ENCODE assay signal across 1 cellular context in the genomic region with DNA sequence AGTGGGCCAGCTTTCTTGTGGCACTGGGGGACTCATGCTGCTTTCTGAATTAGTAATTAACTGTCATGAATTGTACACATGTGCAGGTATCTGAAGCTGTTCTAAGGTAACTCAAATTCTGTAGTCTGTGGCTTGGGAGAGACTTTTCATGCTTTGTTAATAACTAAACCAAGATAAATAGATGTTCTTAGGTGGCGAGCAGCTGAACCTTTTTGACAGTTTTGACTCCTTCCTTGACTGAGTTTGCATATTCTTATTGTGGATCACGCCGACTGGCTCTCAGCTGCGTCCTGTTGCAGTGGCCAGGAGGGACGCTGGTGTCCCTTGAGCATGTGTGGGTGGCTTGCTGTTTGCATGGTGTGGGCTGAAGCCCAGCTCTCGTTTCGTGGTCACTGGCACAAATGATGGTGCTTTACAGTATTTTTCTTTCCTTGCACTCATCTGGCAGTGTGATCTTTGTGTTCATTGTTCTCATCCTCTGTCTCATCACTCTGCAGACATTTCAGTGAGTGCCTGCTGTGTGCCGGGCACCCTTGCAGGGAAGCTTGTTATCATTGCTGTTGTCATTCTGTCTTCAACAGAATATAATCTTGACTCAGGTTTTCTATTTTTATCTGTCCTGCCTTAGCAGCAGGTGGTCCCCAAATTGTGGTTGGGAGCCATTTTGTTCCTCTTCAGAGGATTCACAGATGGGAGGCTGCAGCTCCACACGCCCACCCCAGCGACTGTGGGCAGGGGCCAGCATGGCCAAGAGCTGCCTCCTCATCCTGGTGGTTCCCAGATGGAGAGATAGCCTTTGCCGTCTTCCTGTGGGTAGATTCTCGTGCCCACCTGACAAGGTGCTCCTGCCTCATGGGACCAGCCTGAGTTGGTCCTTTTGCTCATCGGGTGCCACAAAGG.
TF ChIP-seq lines count a peak whose summit lies in the region.

No MANE protein-coding gene starts in this region.

TF ChIP-seq in GM12878, 131 proteins besides CTCF, POLR2A, EP300 and RAD21 (continued from another document):
- TF ChIP-seq, protein P1, sequence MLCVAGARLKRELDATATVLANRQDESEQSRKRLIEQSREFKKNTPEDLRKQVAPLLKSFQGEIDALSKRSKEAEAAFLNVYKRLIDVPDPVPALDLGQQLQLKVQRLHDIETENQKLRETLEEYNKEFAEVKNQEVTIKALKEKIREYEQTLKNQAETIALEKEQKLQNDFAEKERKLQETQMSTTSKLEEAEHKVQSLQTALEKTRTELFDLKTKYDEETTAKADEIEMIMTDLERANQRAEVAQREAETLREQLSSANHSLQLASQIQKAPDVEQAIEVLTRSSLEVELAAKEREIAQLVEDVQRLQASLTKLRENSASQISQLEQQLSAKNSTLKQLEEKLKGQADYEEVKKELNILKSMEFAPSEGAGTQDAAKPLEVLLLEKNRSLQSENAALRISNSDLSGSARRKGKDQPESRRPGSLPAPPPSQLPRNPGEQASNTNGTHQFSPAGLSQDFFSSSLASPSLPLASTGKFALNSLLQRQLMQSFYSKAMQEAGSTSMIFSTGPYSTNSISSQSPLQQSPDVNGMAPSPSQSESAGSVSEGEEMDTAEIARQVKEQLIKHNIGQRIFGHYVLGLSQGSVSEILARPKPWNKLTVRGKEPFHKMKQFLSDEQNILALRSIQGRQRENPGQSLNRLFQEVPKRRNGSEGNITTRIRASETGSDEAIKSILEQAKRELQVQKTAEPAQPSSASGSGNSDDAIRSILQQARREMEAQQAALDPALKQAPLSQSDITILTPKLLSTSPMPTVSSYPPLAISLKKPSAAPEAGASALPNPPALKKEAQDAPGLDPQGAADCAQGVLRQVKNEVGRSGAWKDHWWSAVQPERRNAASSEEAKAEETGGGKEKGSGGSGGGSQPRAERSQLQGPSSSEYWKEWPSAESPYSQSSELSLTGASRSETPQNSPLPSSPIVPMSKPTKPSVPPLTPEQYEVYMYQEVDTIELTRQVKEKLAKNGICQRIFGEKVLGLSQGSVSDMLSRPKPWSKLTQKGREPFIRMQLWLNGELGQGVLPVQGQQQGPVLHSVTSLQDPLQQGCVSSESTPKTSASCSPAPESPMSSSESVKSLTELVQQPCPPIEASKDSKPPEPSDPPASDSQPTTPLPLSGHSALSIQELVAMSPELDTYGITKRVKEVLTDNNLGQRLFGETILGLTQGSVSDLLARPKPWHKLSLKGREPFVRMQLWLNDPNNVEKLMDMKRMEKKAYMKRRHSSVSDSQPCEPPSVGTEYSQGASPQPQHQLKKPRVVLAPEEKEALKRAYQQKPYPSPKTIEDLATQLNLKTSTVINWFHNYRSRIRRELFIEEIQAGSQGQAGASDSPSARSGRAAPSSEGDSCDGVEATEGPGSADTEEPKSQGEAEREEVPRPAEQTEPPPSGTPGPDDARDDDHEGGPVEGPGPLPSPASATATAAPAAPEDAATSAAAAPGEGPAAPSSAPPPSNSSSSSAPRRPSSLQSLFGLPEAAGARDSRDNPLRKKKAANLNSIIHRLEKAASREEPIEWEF (IDR thresholded peaks at IDR 0.05; ENCODE audit: insufficient replicate concordance, low read depth, low read length) = peak; percentile 84
- TF ChIP-seq ASH2L (IDR thresholded peaks at IDR 0.05; ENCODE audit: borderline replicate concordance, low read depth) (no peak), RBBP5 (conservative IDR thresholded peaks at IDR 0.05) (no peak), NBN (IDR thresholded peaks at IDR 0.05) (peak; percentile 90; the same call in 1 of the 2 replicates), NRF1 (conservative IDR thresholded peaks at IDR 0.05; ENCODE audit: low read depth, low read length) (0 out of 2 replicates have a peak, but pooled peaks have one; percentile 16), SREBF1 (IDR thresholded peaks at IDR 0.05; ENCODE audit: low read length) (no peak), YY1 (IDR thresholded peaks at IDR 0.05; ENCODE audit: low read depth, low read length) (peak; percentile 93), CBX5 (IDR thresholded peaks at IDR 0.05; ENCODE audit: low read depth) (no peak), RFX5 (IDR thresholded peaks at IDR 0.05; ENCODE audit: low read depth, low read length) (0 out of 2 replicates have a peak, but pooled peaks have one; percentile 46), PAX8 (IDR thresholded peaks at IDR 0.05) (no peak), SP1 (IDR thresholded peaks at IDR 0.05; ENCODE audit: low read depth, low read length) (peak; percentile 59), CBFB (IDR thresholded peaks at IDR 0.05; ENCODE audit: low read depth) (peak; percentile 77; the same call in 1 of the 2 replicates), NFXL1 (IDR thresholded peaks at IDR 0.05; ENCODE audit: borderline replicate concordance) (no peak), HDGF (IDR thresholded peaks at IDR 0.05) (peak; percentile 94), LARP7 (IDR thresholded peaks at IDR 0.05) (peak; percentile 77; the same call in 1 of the 2 replicates), E2F4 (IDR thresholded peaks at IDR 0.05; ENCODE audit: low read depth, low read length) (no peak), HDAC6 (IDR thresholded peaks at IDR 0.05; ENCODE audit: unreplicated experiment) (no peak), HDAC2 (IDR thresholded peaks at IDR 0.05) (no peak), HCFC1 (IDR thresholded peaks at IDR 0.05; ENCODE audit: low read length) (no peak), MYB (IDR thresholded peaks at IDR 0.05; ENCODE audit: borderline replicate concordance, low read depth, low read length) (no peak), ZNF207 (IDR thresholded peaks at IDR 0.05; ENCODE audit: borderline replicate concordance) (peak; percentile 53; the same call in 1 of the 2 replicates), CEBPZ (IDR thresholded peaks at IDR 0.05; ENCODE audit: low read depth, low read length) (no peak), CEBPB (IDR thresholded peaks at IDR 0.05; ENCODE audit: borderline replicate concordance in 1 of 2, low read depth in 2 of 2, low read length in 2 of 2) (no peak; a peak in 1 of 4 replicates), KDM1A (IDR thresholded peaks at IDR 0.05; ENCODE audit: borderline replicate concordance) (no peak), BACH1 (IDR thresholded peaks at IDR 0.05; ENCODE audit: borderline replicate concordance) (0 out of 2 replicates have a peak, but pooled peaks have one; percentile 29)
- TF ChIP-seq, protein P2, sequence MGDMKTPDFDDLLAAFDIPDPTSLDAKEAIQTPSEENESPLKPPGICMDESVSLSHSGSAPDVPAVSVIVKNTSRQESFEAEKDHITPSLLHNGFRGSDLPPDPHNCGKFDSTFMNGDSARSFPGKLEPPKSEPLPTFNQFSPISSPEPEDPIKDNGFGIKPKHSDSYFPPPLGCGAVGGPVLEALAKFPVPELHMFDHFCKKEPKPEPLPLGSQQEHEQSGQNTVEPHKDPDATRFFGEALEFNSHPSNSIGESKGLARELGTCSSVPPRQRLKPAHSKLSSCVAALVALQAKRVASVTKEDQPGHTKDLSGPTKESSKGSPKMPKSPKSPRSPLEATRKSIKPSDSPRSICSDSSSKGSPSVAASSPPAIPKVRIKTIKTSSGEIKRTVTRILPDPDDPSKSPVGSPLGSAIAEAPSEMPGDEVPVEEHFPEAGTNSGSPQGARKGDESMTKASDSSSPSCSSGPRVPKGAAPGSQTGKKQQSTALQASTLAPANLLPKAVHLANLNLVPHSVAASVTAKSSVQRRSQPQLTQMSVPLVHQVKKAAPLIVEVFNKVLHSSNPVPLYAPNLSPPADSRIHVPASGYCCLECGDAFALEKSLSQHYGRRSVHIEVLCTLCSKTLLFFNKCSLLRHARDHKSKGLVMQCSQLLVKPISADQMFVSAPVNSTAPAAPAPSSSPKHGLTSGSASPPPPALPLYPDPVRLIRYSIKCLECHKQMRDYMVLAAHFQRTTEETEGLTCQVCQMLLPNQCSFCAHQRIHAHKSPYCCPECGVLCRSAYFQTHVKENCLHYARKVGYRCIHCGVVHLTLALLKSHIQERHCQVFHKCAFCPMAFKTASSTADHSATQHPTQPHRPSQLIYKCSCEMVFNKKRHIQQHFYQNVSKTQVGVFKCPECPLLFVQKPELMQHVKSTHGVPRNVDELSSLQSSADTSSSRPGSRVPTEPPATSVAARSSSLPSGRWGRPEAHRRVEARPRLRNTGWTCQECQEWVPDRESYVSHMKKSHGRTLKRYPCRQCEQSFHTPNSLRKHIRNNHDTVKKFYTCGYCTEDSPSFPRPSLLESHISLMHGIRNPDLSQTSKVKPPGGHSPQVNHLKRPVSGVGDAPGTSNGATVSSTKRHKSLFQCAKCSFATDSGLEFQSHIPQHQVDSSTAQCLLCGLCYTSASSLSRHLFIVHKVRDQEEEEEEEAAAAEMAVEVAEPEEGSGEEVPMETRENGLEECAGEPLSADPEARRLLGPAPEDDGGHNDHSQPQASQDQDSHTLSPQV (IDR thresholded peaks at IDR 0.05) = 0 out of 2 replicates have a peak, but pooled peaks have one; percentile 13
